Comparison of ENCODE assay signal across 8 cellular contexts in the genomic region with DNA sequence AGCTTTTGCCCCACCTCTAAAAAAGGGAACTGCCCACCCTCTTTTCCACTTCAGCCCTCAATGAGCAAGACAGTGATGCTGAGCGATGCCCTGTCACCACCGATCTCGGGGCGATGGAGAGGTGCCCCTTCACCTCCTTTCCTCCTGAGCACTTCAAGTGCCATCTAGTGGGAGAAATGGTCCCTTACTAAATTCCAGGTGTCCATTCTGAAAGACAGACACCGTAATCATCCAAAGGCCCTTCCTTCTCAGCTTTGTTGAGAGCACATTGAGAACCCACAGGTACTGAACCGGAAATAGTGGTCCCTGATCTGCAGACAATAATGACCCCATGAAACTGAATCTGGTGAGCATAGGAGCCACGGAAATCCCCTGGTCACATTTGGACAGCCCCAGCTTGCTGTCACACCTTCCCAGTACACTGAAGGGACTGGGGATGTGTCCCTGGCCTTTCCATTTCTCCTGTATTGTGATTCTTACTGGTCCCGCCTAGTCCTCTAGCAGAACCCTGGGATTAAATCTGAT. TPM values are rescaled to one million over a fixed set of nuclear protein-coding genes. Genes with fewer than 3 reads are reported as not detected.
DNase-seq lines count a peak whose midpoint lies in the region; ATAC-seq lines count a peak whose summit lies in the region.

No MANE protein-coding gene starts in this region.

- intact Hi-C loops in head of caudate nucleus (cut with DNase I) = no loop called here

- H3K9me3 ChIP-seq in CD8-positive, alpha-beta memory T cell (ENCODE audit: low read length) = no peaks in the 10 kb centered on the region

- DNase-seq in CD8-positive, alpha-beta memory T cell = peak; percentile 19 to 56 (median 32)
- DNase-seq in NCI-H2227 treated with DMSO at 0.1 percent for 48 hours (lab: John Stamatoyannopoulos, UW) = peak; percentile 27
- DNase-seq in head of caudate nucleus = peak in 35 of 42 donors; percentile 24 to 82 (median 60)
- DNase-seq in stimulated activated CD4-positive, alpha-beta T cell treated with anti-CD3 and anti-CD28 coated beads, Interleukin-4, amount 100 ng/mL, for 24 hours = peak; percentile 41
- DNase-seq in SKM-1 treated with dmso at 0.1 percent for 144 hours (lab: John Stamatoyannopoulos, UW; ENCODE audit: unreplicated experiment) = no peak

- H3K4me3 Mint-ChIP-seq in CD8-positive, alpha-beta memory T cell = peak overlapping the region in 3 of 7 donors; percentile 13 to 72 (median 70)
- H3K4me3 Mint-ChIP-seq in activated T-helper 17 cell treated with anti-CD3 and anti-CD28 coated beads, Interleukin-2, amount 50 U/mL, for 72 hours = peak overlapping the region; percentile 27

- H3K4me1 ChIP-seq in CD8-positive, alpha-beta memory T cell (ENCODE audit: insufficient read depth, low read length) = peaks cover 31% of the 10 kb centered on the region

- ATAC-seq in GM18873 (IDR thresholded peaks at IDR 0.05; ENCODE audit: low FRiP score, unreplicated experiment) (peak; percentile 95), HG02981 (IDR thresholded peaks at IDR 0.05; ENCODE audit: unreplicated experiment) (peak; percentile 81)
- ATAC-seq in activated T-helper 17 cell treated with anti-CD3 and anti-CD28 coated beads, Interleukin-2, amount 50 U/mL, for 72 hours (replicated peaks) = peak; percentile 42

- H3K9me3 Mint-ChIP-seq in CD8-positive, alpha-beta memory T cell = no peaks in the 10 kb centered on the region
- no peaks in the 10 kb centered on the region for H3K9me3 Mint-ChIP-seq in activated T-helper 17 cell treated with anti-CD3 and anti-CD28 coated beads, Interleukin-2, amount 50 U/mL, for 72 hours

- H3K4me1 Mint-ChIP-seq in CD8-positive, alpha-beta memory T cell = peaks cover 33 to 37% (median 36%) of the 10 kb centered on the region in 3 donors
- peaks cover 30% of the 10 kb centered on the region for H3K4me1 Mint-ChIP-seq in activated T-helper 17 cell treated with anti-CD3 and anti-CD28 coated beads, Interleukin-2, amount 50 U/mL, for 72 hours

- H3K27ac ChIP-seq in CD8-positive, alpha-beta memory T cell (ENCODE audit: low read depth, low read length) = no peak overlapping the region

- H3K36me3 ChIP-seq in CD8-positive, alpha-beta memory T cell (ENCODE audit: insufficient read depth, low read length) = no peaks in the 10 kb centered on the region

- no peaks in the 10 kb centered on the region for H3K27me3 ChIP-seq in CD8-positive, alpha-beta memory T cell (ENCODE audit: insufficient read depth, low read length, poor library complexity, severe bottlenecking)

- CTCF ChIA-PET in CD8-positive, alpha-beta memory T cell (lab: Charles Lee) = interaction anchor here (0.9 to 4.2 kb wide), 11 partner anchors 10 to 766 kb away, joined by 3 to 42 read pairs (median 5); no protein-coding TSS in a partner anchor

- H3K27me3 Mint-ChIP-seq in CD8-positive, alpha-beta memory T cell = no peaks in the 10 kb centered on the region
- no peaks in the 10 kb centered on the region for H3K27me3 Mint-ChIP-seq in activated T-helper 17 cell treated with anti-CD3 and anti-CD28 coated beads, Interleukin-2, amount 50 U/mL, for 72 hours

- H3K36me3 Mint-ChIP-seq in CD8-positive, alpha-beta memory T cell = peaks cover 0 to 4% (median 4%) of the 10 kb centered on the region in 3 donors
- H3K36me3 Mint-ChIP-seq in activated T-helper 17 cell treated with anti-CD3 and anti-CD28 coated beads, Interleukin-2, amount 50 U/mL, for 72 hours (ENCODE audit: low read depth) = no peaks in the 10 kb centered on the region

- POLR2A ChIA-PET in CD8-positive, alpha-beta memory T cell (lab: Charles Lee) = no interaction called here

- no peak overlapping the region for H3K4me3 ChIP-seq in CD8-positive, alpha-beta memory T cell (ENCODE audit: low read length)

- H3K27ac Mint-ChIP-seq in CD8-positive, alpha-beta memory T cell = peak overlapping the region in 6 of 8 donors; percentile 0 to 94 (median 82)
- H3K27ac Mint-ChIP-seq in activated T-helper 17 cell treated with anti-CD3 and anti-CD28 coated beads, Interleukin-2, amount 50 U/mL, for 72 hours = peak overlapping the region; percentile 4

RNA-seq across cellular contexts. Expression of gene KCTD18, which starts 38.5 kb away (rescaled TPM):
- 10 to 100 TPM; 14.5 to 15.3 TPM for total RNA-seq in CD8-positive, alpha-beta memory T cell
- polyA plus RNA-seq in CD8-positive, alpha-beta memory T cell = 14.7 TPM
- total RNA-seq in activated T-helper 17 cell treated with anti-CD3 and anti-CD28 coated beads, Interleukin-2, amount 50 U/mL, for 72 hours = 10 to 100 TPM in 1 of 2 donors, 1 to 10 TPM in 1; 9.3 to 10.8 TPM

RNA-seq across cellular contexts. Expression of gene SGO2, which starts 54.6 kb away (rescaled TPM):
- total RNA-seq in CD8-positive, alpha-beta memory T cell = 10 to 100 TPM; 18.6 to 19.9 TPM
- polyA plus RNA-seq in CD8-positive, alpha-beta memory T cell = 3.5 TPM
- 10 to 100 TPM; 51.2 to 67.7 TPM for total RNA-seq in activated T-helper 17 cell treated with anti-CD3 and anti-CD28 coated beads, Interleukin-2, amount 50 U/mL, for 72 hours

Comparison
In these comparisons a context has a peak if more than half of its experiments do, and no peak if none do; other contexts are left out.
1. ATAC-seq: peak in every context shown above with its lines; median percentile 95 in GM18873; 81 in HG02981; 42 in activated T-helper 17 cell treated with anti-CD3 and anti-CD28 coated beads, Interleukin-2, amount 50 U/mL, for 72 hours.